Comparison of ENCODE assay signal across 13 cellular contexts in the genomic region with DNA sequence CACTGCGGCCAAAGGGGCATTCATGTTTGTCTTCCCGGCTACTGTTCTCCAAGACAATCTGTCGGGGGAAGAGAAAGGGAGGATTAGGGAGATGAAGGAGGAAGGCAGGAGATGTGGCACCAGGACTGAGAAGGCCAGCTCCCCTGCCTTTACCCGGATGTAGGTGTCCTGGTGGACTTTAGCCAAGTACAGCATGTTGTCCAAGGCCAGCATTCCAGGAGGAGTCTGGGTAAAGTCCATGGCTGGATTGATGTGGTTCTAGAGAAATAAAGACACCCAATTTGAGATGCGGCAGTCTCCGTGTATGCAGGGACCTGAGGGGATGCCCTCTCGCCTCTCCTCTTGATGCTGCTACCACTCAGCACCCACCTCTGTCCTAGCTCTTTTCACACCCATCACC.
"Had no signal": no experiment of that assay in that cellular context is flagged by ENCODE, and none has a peak within 500 bp of the region (broad histone marks: within the 10 kb centered on the region; RNA-seq: fewer than 3 reads in every experiment).

No MANE protein-coding gene starts in this region.

- H3K27me3 ChIP-seq: esophagus squamous epithelium, gastroesophageal sphincter, neutrophil had no signal

- H3K9me3 Mint-ChIP-seq: immature natural killer cell, naive B cell had no signal

- H3K27me3 Mint-ChIP-seq: naive B cell had no signal

- H3K4me1 Mint-ChIP-seq: immature natural killer cell had no signal

- DNase-seq: effector memory CD4-positive, alpha-beta T cell; esophagus squamous epithelium; foreskin fibroblast; glutamatergic neuron; immature natural killer cell; left ventricle myocardium superior; mesendoderm; naive B cell; stimulated activated CD4-positive, alpha-beta T cell treated with anti-CD3 and anti-CD28 coated beads, Interleukin-2, amount 100 ng/mL, for 48 hours; stimulated activated naive CD4-positive, alpha-beta T cell treated with Interleukin-2 at 50 U/mL for 16 hours; trophoblast cell had no signal

- H3K27ac ChIP-seq: esophagus squamous epithelium, gastroesophageal sphincter, neutrophil had no signal

- H3K9me3 ChIP-seq: esophagus squamous epithelium, gastroesophageal sphincter, neutrophil had no signal

- H3K4me3 Mint-ChIP-seq: immature natural killer cell, naive B cell had no signal

- ATAC-seq: gastroesophageal sphincter, left ventricle myocardium superior had no signal
